Comparison of ENCODE assay signal across 9 cellular contexts in genomic region chr17:65182233-65182632, GRCh38. TPM values are rescaled to one million over a fixed set of nuclear protein-coding genes. Genes with fewer than 3 reads are reported as not detected.
DNase-seq lines count a peak whose midpoint lies in the region; ATAC-seq lines count a peak whose summit lies in the region.
"Had no signal": no experiment of that assay in that cellular context is flagged by ENCODE, and none has a peak within 500 bp of the region (broad histone marks: within the 10 kb centered on the region; RNA-seq: fewer than 3 reads in every experiment).

No MANE protein-coding gene starts in this region.

- no peak overlapping the region for H3K27ac ChIP-seq in mesenchymal stem cell (ENCODE audit: low read length, poor library complexity, severe bottlenecking)

- H2BK12ac ChIP-seq in mesenchymal stem cell (ENCODE audit: low read length in 2 of 2): peak overlapping the region; percentile 22 to 85

- H3K4me3 ChIP-seq in mesenchymal stem cell (ENCODE audit: insufficient read depth in 1 of 2, low read depth in 1 of 2, low read length in 2 of 2): no peak overlapping the region

- H3K23ac ChIP-seq in mesenchymal stem cell (ENCODE audit: low read length in 2 of 2): no peak overlapping the region

- H3K9me3 ChIP-seq in mesenchymal stem cell (ENCODE audit: control insufficient read depth, low read length): no peaks in the 10 kb centered on the region

- peak overlapping the region; percentile 61 for H2AK5ac ChIP-seq in mesenchymal stem cell (ENCODE audit: low read length, severe bottlenecking)

- H3K4me2 ChIP-seq in mesenchymal stem cell (ENCODE audit: low read length, poor library complexity, severe bottlenecking): no peak overlapping the region

- H4K91ac ChIP-seq in mesenchymal stem cell (ENCODE audit: low read length): peak overlapping the region; percentile 88

- peak overlapping the region in 1 of 2 experiments; percentile 1 for H3K18ac ChIP-seq in mesenchymal stem cell (ENCODE audit: low read depth in 1 of 2, low read length in 2 of 2)

- H3K4me1 ChIP-seq in mesenchymal stem cell (ENCODE audit: control insufficient read depth, insufficient read depth, low read depth, low read length): peaks cover 30% of the 10 kb centered on the region

- H2AFZ ChIP-seq in mesenchymal stem cell (ENCODE audit: low read depth, low read length): no peak overlapping the region

- DNase-seq in mesenchymal stem cell (no peak), NCI-H524 treated with DMSO at 0.1 percent for 48 hours (lab: John Stamatoyannopoulos, UW) (no peak), H4 (ENCODE audit: low spot score) (no peak), medulla oblongata (ENCODE audit: extremely low spot score) (no peak)
- DNase-seq: naive thymus-derived CD8-positive, alpha-beta T cell; NCI-H1048 had no signal

- no peak overlapping the region for H2BK5ac ChIP-seq in mesenchymal stem cell (ENCODE audit: low read depth, low read length, poor library complexity, severe bottlenecking)

- H4K8ac ChIP-seq in mesenchymal stem cell (ENCODE audit: low read length): peak overlapping the region; percentile 45

- no peak overlapping the region for H2BK120ac ChIP-seq in mesenchymal stem cell (ENCODE audit: low read depth, low read length)

- H3K27me3 ChIP-seq in mesenchymal stem cell (ENCODE audit: control insufficient read depth in 1 of 2, insufficient read depth in 1 of 2, low read length in 2 of 2): peaks cover 0 to 19% of the 10 kb centered on the region in 2 experiments

- peak overlapping the region; percentile 73 for H2BK15ac ChIP-seq in mesenchymal stem cell (ENCODE audit: low read depth, poor library complexity, severe bottlenecking)

- H3K14ac ChIP-seq in mesenchymal stem cell (ENCODE audit: low read length in 2 of 2): peak overlapping the region in 1 of 2 experiments; percentile 79

- no peak overlapping the region for H3K9ac ChIP-seq in mesenchymal stem cell (ENCODE audit: low read length)

- ATAC-seq in GM18873 (IDR thresholded peaks at IDR 0.05; ENCODE audit: low FRiP score, unreplicated experiment) (peak; percentile 41), GM21619 (IDR thresholded peaks at IDR 0.05; ENCODE audit: unreplicated experiment) (peak; percentile 29), HG03565 (IDR thresholded peaks at IDR 0.05; ENCODE audit: unreplicated experiment) (peak; percentile 30)
- ATAC-seq: naive thymus-derived CD8-positive, alpha-beta T cell had no signal

- H3K4ac ChIP-seq in mesenchymal stem cell (ENCODE audit: low read depth in 1 of 2, low read length in 2 of 2): peak overlapping the region; percentile 3

- no peaks in the 10 kb centered on the region for H3K79me1 ChIP-seq in mesenchymal stem cell (replicated peaks; ENCODE audit: low read length, poor library complexity, severe bottlenecking)

- no peaks in the 10 kb centered on the region for H3K36me3 ChIP-seq in mesenchymal stem cell (ENCODE audit: control insufficient read depth in 1 of 2, insufficient read depth in 2 of 2, low read depth in 1 of 2, low read length in 2 of 2)

- WGBS in mesenchymal stem cell: 91% methylated on average over 9 of the region's 9 CpGs

RNA-seq across cellular contexts. Expression of gene RGS9, which starts 45.1 kb away (rescaled TPM):
- polyA plus RNA-seq in mesenchymal stem cell (2013, experiment 1 of 2): 8.0 TPM
- 8.1 TPM for polyA plus RNA-seq in mesenchymal stem cell (2013, experiment 2 of 2)
- total RNA-seq in H4 (2014; rRNA removed; shearing (Covaris generic)): 3.2 and 3.8 TPM in 2 replicates
